Comparison of ENCODE assay signal across 16 cellular contexts in genomic region chr3:71090207-71090606, GRCh38.
DNase-seq lines count a peak whose midpoint lies in the region; ATAC-seq, FAIRE-seq and TF ChIP-seq lines count a peak whose summit lies in the region.
"Had no signal": no experiment of that assay in that cellular context is flagged by ENCODE, and none has a peak within 500 bp of the region (broad histone marks: within the 10 kb centered on the region; RNA-seq: fewer than 3 reads in every experiment).

No MANE protein-coding gene starts in this region.

- no TSS peak for BruUV-seq in GM12878 (replicated peaks; lab: Mats Ljungman, UMichigan)

- H3K4me3 ChIP-seq in GM12865 (ENCODE audit: low read depth, low read length), result no peak overlapping the region
- no peak overlapping the region for H3K4me3 ChIP-seq in GM12878
- H3K4me3 ChIP-seq: cardiac muscle cell, sigmoid colon had no signal

- no peak for TF ChIP-seq POLR2A in GM12878 (IDR thresholded peaks at IDR 0.05; ENCODE audit: low read depth, low read length)

- RAD21 ChIA-PET in GM12878 (lab: Charles Lee; ENCODE audit: unreplicated experiment), result no interaction called here

- no peaks in the 10 kb centered on the region for H3K27me3 ChIP-seq in GM12878 (replicated peaks in 1 of 2; ENCODE audit: control insufficient read depth in 2 of 2, insufficient read depth in 2 of 2, low read length in 1 of 2)
- H3K27me3 ChIP-seq: cardiac muscle cell, foreskin keratinocyte, neutrophil, sigmoid colon had no signal

- ATAC-seq in GM18909 (IDR thresholded peaks at IDR 0.05; ENCODE audit: poor library complexity, unreplicated experiment) (peak; percentile 23), HG03159 (IDR thresholded peaks at IDR 0.05; ENCODE audit: unreplicated experiment) (peak; percentile 33), GM12878 (peak; percentile 13; the same call in 1 of the 3 replicates)
- ATAC-seq: foreskin keratinocyte had no signal

- DNase-seq in GM12865 (ENCODE audit: low read depth), result peak; percentile 60
- no peak for DNase-seq in GM12878 (ENCODE audit: low read depth, low spot score)
- DNase-seq in HUDEP-2 (lab: John Stamatoyannopoulos, UW; ENCODE audit: unreplicated experiment in 76 of 76), result no peak
- no peak for DNase-seq in nephron progenitor cell
- no peak for DNase-seq in NCI-H446 treated with DMSO at 0.1 percent for 48 hours (lab: John Stamatoyannopoulos, UW)
- no peak for DNase-seq in activated CD4-positive, CD25-positive, alpha-beta regulatory T cell treated with anti-CD3 and anti-CD28 coated beads, Interleukin-2, amount 50 U/mL, for 72 hours
- DNase-seq: activated CD4-positive, alpha-beta T cell treated with anti-CD3 and anti-CD28 coated beads, Interleukin-2, amount 50 U/mL, for 1 hour; foreskin keratinocyte; mammary epithelial cell; NCI-H524 treated with DMSO at 0.1 percent for 48 hours; sigmoid colon had no signal

- SMC1A ChIA-PET in GM12878 (lab: Charles Lee; ENCODE audit: uncharacterized antibody, unreplicated experiment), result no interaction called here

- H3K27ac Mint-ChIP-seq in nephron progenitor cell, result no peak overlapping the region

- no peak for FAIRE-seq in GM12878 (lab: Jason Lieb, UNC)

- H4K20me1 ChIP-seq in GM12878 (ENCODE audit: control insufficient read depth, insufficient read depth), result no peaks in the 10 kb centered on the region

- H3K36me3 ChIP-seq in GM12878 (ENCODE audit: control insufficient read depth in 2 of 2, insufficient read depth in 2 of 2, low read length in 1 of 2), result no peaks in the 10 kb centered on the region
- H3K36me3 ChIP-seq: cardiac muscle cell, sigmoid colon had no signal

- no peaks in the 10 kb centered on the region for H3K27me3 Mint-ChIP-seq in nephron progenitor cell (ENCODE audit: low read depth, poor library complexity)

- H3K9me3 ChIP-seq in GM12878 (replicated peaks; ENCODE audit: control insufficient read depth, insufficient read depth, low read length), result no peaks in the 10 kb centered on the region; the same call in 2 of the 3 replicates
- H3K9me3 ChIP-seq: neutrophil, sigmoid colon had no signal

- H3K79me2 ChIP-seq in GM12878 (ENCODE audit: control insufficient read depth, insufficient read depth, low read length), result no peaks in the 10 kb centered on the region

- H3K9me3 Mint-ChIP-seq in nephron progenitor cell, result no peaks in the 10 kb centered on the region

- no peak overlapping the region for H3K27ac ChIP-seq in GM12878 (ENCODE audit: control insufficient read depth, insufficient read depth)
- H3K27ac ChIP-seq: C4-2B, cardiac muscle cell, foreskin keratinocyte, sigmoid colon had no signal

- in situ Hi-C loops in GM12878 (cut with MboI), result no loop called here

- H2AFZ ChIP-seq in GM12878 (ENCODE audit: control insufficient read depth, low read depth, low read length), result no peak overlapping the region

- POLR2A ChIA-PET in GM12878 (lab: Charles Lee), result no interaction called here

- no peak for TF ChIP-seq EP300 in GM12878 (IDR thresholded peaks at IDR 0.05; ENCODE audit: borderline replicate concordance in 1 of 2, control insufficient read depth in 1 of 2, low read depth in 2 of 2, low read length in 2 of 2)

- TF ChIP-seq RAD21 in GM12878 (IDR thresholded peaks at IDR 0.05; ENCODE audit: insufficient read depth, low read depth, low read length), result 0 out of 2 replicates have a peak, but pooled peaks have one; percentile 2

- intact Hi-C loops in GM12878 (cut with micrococcal nuclease; ENCODE audit: unreplicated experiment), result no loop called here

- H3K4me1 ChIP-seq in GM12878 (ENCODE audit: control insufficient read depth, insufficient read depth, low read length), result peaks cover 31% of the 10 kb centered on the region
- H3K4me1 ChIP-seq: foreskin keratinocyte had no signal

- H3K9ac ChIP-seq in GM12878 (ENCODE audit: control insufficient read depth, insufficient read depth, low read length), result no peak overlapping the region

- H3K4me2 ChIP-seq in GM12878 (ENCODE audit: control insufficient read depth, insufficient read depth), result no peak overlapping the region

- TF ChIP-seq CTCF in GM12865 (IDR thresholded peaks at IDR 0.05; ENCODE audit: insufficient read depth, low read depth, low read length, missing control alignments) (no peak), GM12878 (IDR thresholded peaks at IDR 0.05 in 2 of 3, conservative IDR thresholded peaks at IDR 0.05 in 1 of 3; ENCODE audit: control insufficient read depth in 2 of 3, extremely low read depth in 1 of 3, insufficient read depth in 1 of 3, low read depth in 3 of 3, low read length in 3 of 3) (no peak), nephron progenitor cell (IDR thresholded peaks at IDR 0.05) (no peak)

- no peak overlapping the region for H3K4me3 Mint-ChIP-seq in nephron progenitor cell

- WGBS in GM12878 (ENCODE audit: insufficient coverage, insufficient replicate concordance, low lambda C conversion rate, missing lambda C conversion rate), result 12% methylated on average over 3 of the region's 3 CpGs

- CTCF ChIA-PET in GM12878 (lab: Yijun Ruan, JAX), result interaction anchor here (0.8 kb wide), 1 partner anchor 496 kb away, joined by 3 read pairs; no protein-coding TSS in a partner anchor

- H3K4me1 Mint-ChIP-seq in nephron progenitor cell, result peaks cover 8% of the 10 kb centered on the region

- H3K36me3 Mint-ChIP-seq in nephron progenitor cell (ENCODE audit: low read depth), result peaks cover 43% of the 10 kb centered on the region

TF ChIP-seq in GM12878, 131 proteins besides CTCF, POLR2A, EP300 and RAD21 (continues in another document):
- no peak for TF ChIP-seq KLF5 (IDR thresholded peaks at IDR 0.05; ENCODE audit: partially characterized antibody)
- TF ChIP-seq, protein P1, sequence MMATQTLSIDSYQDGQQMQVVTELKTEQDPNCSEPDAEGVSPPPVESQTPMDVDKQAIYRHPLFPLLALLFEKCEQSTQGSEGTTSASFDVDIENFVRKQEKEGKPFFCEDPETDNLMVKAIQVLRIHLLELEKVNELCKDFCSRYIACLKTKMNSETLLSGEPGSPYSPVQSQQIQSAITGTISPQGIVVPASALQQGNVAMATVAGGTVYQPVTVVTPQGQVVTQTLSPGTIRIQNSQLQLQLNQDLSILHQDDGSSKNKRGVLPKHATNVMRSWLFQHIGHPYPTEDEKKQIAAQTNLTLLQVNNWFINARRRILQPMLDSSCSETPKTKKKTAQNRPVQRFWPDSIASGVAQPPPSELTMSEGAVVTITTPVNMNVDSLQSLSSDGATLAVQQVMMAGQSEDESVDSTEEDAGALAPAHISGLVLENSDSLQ (IDR thresholded peaks at IDR 0.05), result no peak
- no peak for TF ChIP-seq EZH2 (IDR thresholded peaks at IDR 0.05; ENCODE audit: borderline replicate concordance, control insufficient read depth, low read depth, low read length)
- TF ChIP-seq MYC (IDR thresholded peaks at IDR 0.05; ENCODE audit: insufficient read depth, insufficient read length, insufficient replicate concordance, low read length, severe bottlenecking), result no peak
- TF ChIP-seq ESRRA (IDR thresholded peaks at IDR 0.05; ENCODE audit: low read length), result no peak
- no peak for TF ChIP-seq IKZF1 (conservative IDR thresholded peaks at IDR 0.05)
- no peak for TF ChIP-seq CBX5 (IDR thresholded peaks at IDR 0.05; ENCODE audit: low read depth)
- TF ChIP-seq, protein P2, sequence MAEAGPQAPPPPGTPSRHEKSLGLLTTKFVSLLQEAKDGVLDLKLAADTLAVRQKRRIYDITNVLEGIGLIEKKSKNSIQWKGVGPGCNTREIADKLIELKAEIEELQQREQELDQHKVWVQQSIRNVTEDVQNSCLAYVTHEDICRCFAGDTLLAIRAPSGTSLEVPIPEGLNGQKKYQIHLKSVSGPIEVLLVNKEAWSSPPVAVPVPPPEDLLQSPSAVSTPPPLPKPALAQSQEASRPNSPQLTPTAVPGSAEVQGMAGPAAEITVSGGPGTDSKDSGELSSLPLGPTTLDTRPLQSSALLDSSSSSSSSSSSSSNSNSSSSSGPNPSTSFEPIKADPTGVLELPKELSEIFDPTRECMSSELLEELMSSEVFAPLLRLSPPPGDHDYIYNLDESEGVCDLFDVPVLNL (IDR thresholded peaks at IDR 0.05; ENCODE audit: low read depth, low read length), result no peak
- peak; percentile 26; the same call in 1 of the 2 replicates for TF ChIP-seq RUNX3 (IDR thresholded peaks at IDR 0.05; ENCODE audit: low read length)
- TF ChIP-seq ZNF24 (IDR thresholded peaks at IDR 0.05), result no peak
- TF ChIP-seq RELA (IDR thresholded peaks at IDR 0.05; ENCODE audit: borderline replicate concordance, partially characterized antibody), result no peak
- 0 out of 2 replicates have a peak, but pooled peaks have one; percentile 17 for TF ChIP-seq JUNB (IDR thresholded peaks at IDR 0.05)
- no peak for TF ChIP-seq SMARCA5 (IDR thresholded peaks at IDR 0.05)
- TF ChIP-seq TAF1 (IDR thresholded peaks at IDR 0.05; ENCODE audit: borderline replicate concordance, low read depth, low read length), result no peak
